ENCODE assay signal across 26 cellular contexts in the genomic region with DNA sequence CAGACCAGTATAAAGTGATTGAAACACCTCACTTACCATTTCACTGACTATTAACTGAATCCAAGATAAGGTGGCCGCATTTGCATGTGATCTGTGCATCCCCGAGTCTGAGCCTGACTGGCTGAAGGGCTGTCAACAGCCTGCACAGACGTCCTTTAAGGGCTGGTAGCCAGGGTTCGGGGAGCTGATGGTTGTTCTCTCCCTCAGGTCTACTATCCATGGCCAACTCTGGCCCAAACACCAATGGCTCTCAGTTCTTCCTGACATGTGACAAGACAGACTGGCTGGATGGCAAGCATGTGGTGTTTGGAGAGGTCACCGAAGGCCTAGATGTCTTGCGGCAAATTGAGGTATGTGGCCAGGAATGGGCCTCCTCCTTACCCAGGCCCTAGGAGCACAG. TPM values are rescaled to one million over a fixed set of nuclear protein-coding genes. Genes with fewer than 3 reads are reported as not detected.
"Had no signal": no experiment of that assay in that cellular context is flagged by ENCODE, and none has a peak within 500 bp of the region (broad histone marks: within the 10 kb centered on the region; RNA-seq: fewer than 3 reads in every experiment).

No MANE protein-coding gene starts in this region.

- H3K4me1 Mint-ChIP-seq: activated CD4-positive, alpha-beta T cell treated with anti-CD3 and anti-CD28 coated beads for 36 hours; activated naive CD8-positive, alpha-beta T cell treated with anti-CD3 and anti-CD28 coated beads for 36 hours; mesothelial cell of epicardium; nephron progenitor cell; stimulated activated naive B cell treated with anti-CD40 and anti-IgM and Interleukin-4, amounts not matched to agents 10 μg/mL and 1 μg/mL and 100 μg/mL, for 72 hours had no signal

- H3K9me3 ChIP-seq: adrenal gland, pancreas, psoas muscle, stomach had no signal

- H3K27ac ChIP-seq: pancreas, psoas muscle had no signal

- H3K4me3 ChIP-seq: adrenal gland, pancreas, psoas muscle, stomach had no signal

- H3K27ac Mint-ChIP-seq: activated CD4-positive, alpha-beta T cell treated with anti-CD3 and anti-CD28 coated beads for 36 hours; activated naive CD4-positive, alpha-beta T cell treated with anti-CD3 and anti-CD28 coated beads for 36 hours; activated naive CD8-positive, alpha-beta T cell treated with anti-CD3 and anti-CD28 coated beads for 36 hours; effector memory CD8-positive, alpha-beta T cell; mesothelial cell of epicardium; nephron progenitor cell; stimulated activated naive B cell treated with anti-CD40 and anti-IgM and Interleukin-4, amounts not matched to agents 10 μg/mL and 1 μg/mL and 100 μg/mL, for 72 hours; T-helper 2 cell treated with Interferon-gamma antibody and Interleukin-4, amounts not matched to agents 5 μg/mL and 100 μg/mL, for 36 hours had no signal

- H3K27me3 ChIP-seq: adrenal gland, pancreas, stomach had no signal

- FAIRE-seq: astrocyte, pancreas had no signal

- H3K4me1 ChIP-seq: adrenal gland, pancreas, psoas muscle had no signal

- ATAC-seq: activated CD4-positive, alpha-beta T cell treated with anti-CD3 and anti-CD28 coated beads for 36 hours; activated CD8-positive, alpha-beta T cell treated with anti-CD3 and anti-CD28 coated beads, Interleukin-2, amount 10 ng/mL, durations not matched to agents 7 days and 5 days; effector memory CD8-positive, alpha-beta T cell; pancreas; psoas muscle; stimulated activated naive B cell treated with anti-CD40 and anti-IgM and Interleukin-4, amounts not matched to agents 10 μg/mL and 1 μg/mL and 100 μg/mL, for 72 hours had no signal

- H3K9me3 Mint-ChIP-seq: activated naive CD4-positive, alpha-beta T cell treated with anti-CD3 and anti-CD28 coated beads for 36 hours; activated naive CD8-positive, alpha-beta T cell treated with anti-CD3 and anti-CD28 coated beads for 36 hours; effector memory CD8-positive, alpha-beta T cell; mesothelial cell of epicardium; naive B cell; nephron progenitor cell; stimulated activated naive B cell treated with anti-CD40 and anti-IgM and Interleukin-4, amounts not matched to agents 10 μg/mL and 1 μg/mL and 100 μg/mL, for 72 hours; T-helper 2 cell treated with Interferon-gamma antibody and Interleukin-4, amounts not matched to agents 5 μg/mL and 100 μg/mL, for 36 hours had no signal

- DNase-seq: activated CD4-positive, alpha-beta T cell treated with anti-CD3 and anti-CD28 coated beads for 36 hours; activated CD4-positive, CD25-positive, alpha-beta regulatory T cell; activated CD8-positive, alpha-beta T cell treated with anti-CD3 and anti-CD28 coated beads, Interleukin-2, amount 10 ng/mL, durations not matched to agents 7 days and 5 days; activated effector memory CD4-positive, alpha-beta T cell treated with Interleukin-2 at 50 U/mL for 16 hours; activated naive CD4-positive, alpha-beta T cell treated with anti-CD3 and anti-CD28 coated beads for 36 hours; activated naive CD8-positive, alpha-beta T cell treated with anti-CD3 and anti-CD28 coated beads for 36 hours; central memory CD4-positive, alpha-beta T cell; effector memory CD8-positive, alpha-beta T cell; erythroblast; head of caudate nucleus; hippocampal formation; naive B cell; nephron progenitor cell; pancreas; psoas muscle; stimulated activated CD4-positive, alpha-beta T cell treated with anti-CD3 and anti-CD28 coated beads, Interleukin-15, amount 100 ng/mL, for 24 hours; stimulated activated CD4-positive, alpha-beta T cell treated with anti-CD3 and anti-CD28 coated beads, Interleukin-2, amount 100 ng/mL, for 24 hours; stimulated activated naive B cell treated with anti-CD40 and anti-IgM and Interleukin-4, amounts not matched to agents 10 μg/mL and 1 μg/mL and 100 μg/mL, for 72 hours; stomach; T-helper 1 cell; trophoblast cell had no signal

- H3K27me3 Mint-ChIP-seq: activated CD4-positive, alpha-beta T cell treated with anti-CD3 and anti-CD28 coated beads for 36 hours; activated naive CD8-positive, alpha-beta T cell treated with anti-CD3 and anti-CD28 coated beads for 36 hours; effector memory CD8-positive, alpha-beta T cell; naive B cell; stimulated activated naive B cell treated with anti-CD40 and anti-IgM and Interleukin-4, amounts not matched to agents 10 μg/mL and 1 μg/mL and 100 μg/mL, for 72 hours had no signal

- H3K4me3 Mint-ChIP-seq: activated CD4-positive, alpha-beta T cell treated with anti-CD3 and anti-CD28 coated beads for 36 hours; activated CD8-positive, alpha-beta T cell treated with anti-CD3 and anti-CD28 coated beads, Interleukin-2, amount 10 ng/mL, durations not matched to agents 7 days and 5 days; activated naive CD4-positive, alpha-beta T cell treated with anti-CD3 and anti-CD28 coated beads for 36 hours; activated naive CD8-positive, alpha-beta T cell treated with anti-CD3 and anti-CD28 coated beads for 36 hours; effector memory CD8-positive, alpha-beta T cell; mesothelial cell of epicardium; naive B cell; nephron progenitor cell; stimulated activated naive B cell treated with anti-CD40 and anti-IgM and Interleukin-4, amounts not matched to agents 10 μg/mL and 1 μg/mL and 100 μg/mL, for 72 hours; T-helper 2 cell treated with Interferon-gamma antibody and Interleukin-4, amounts not matched to agents 5 μg/mL and 100 μg/mL, for 36 hours had no signal

RNA-seq across cellular contexts. Expression of gene BMP8B, which starts 36.0 kb away (rescaled TPM):
- total RNA-seq: fibroblast of lung had no signal
